27 cellular contexts compared by ENCODE assay signal in genomic region chrX:100089724-100090123, GRCh38.
"Had no signal": no experiment of that assay in that cellular context is flagged by ENCODE, and none has a peak within 500 bp of the region (broad histone marks: within the 10 kb centered on the region; RNA-seq: fewer than 3 reads in every experiment).

No MANE protein-coding gene starts in this region.

- H3K36me3 ChIP-seq: stomach, suprapubic skin, thoracic aorta, thyroid gland, tibial artery, tibial nerve, transverse colon, upper lobe of left lung, upper lobe of right lung, uterus, vagina had no signal

- FAIRE-seq: urothelium cell line had no signal

- H3K27me3 ChIP-seq: stomach, suprapubic skin, testis, thyroid gland, tibial artery, tibial nerve, transverse colon, upper lobe of left lung, upper lobe of right lung, uterus, vagina had no signal

- H3K4me3 ChIP-seq: stomach, suprapubic skin, testis, thoracic aorta, thyroid gland, tibial artery, tibial nerve, transverse colon, upper lobe of left lung, upper lobe of right lung, uterus, vagina had no signal

- DNase-seq: stimulated activated CD4-positive, alpha-beta T cell treated with anti-CD3 and anti-CD28 coated beads, Interleukin-2, amount 100 ng/mL, for 48 hours; stimulated activated CD4-positive, alpha-beta T cell treated with anti-CD3 and anti-CD28 coated beads, Interleukin-4, amount 100 ng/mL, for 1 hour; stimulated activated CD4-positive, alpha-beta T cell treated with anti-CD3 and anti-CD28 coated beads, Interleukin-4, amount 100 ng/mL, for 24 hours; stimulated activated CD4-positive, alpha-beta T cell treated with anti-CD3 and anti-CD28 coated beads, Interleukin-4, amount 100 ng/mL, for 4 hours; stimulated activated CD8-positive, alpha-beta memory T cell treated with anti-CD3 and anti-CD28 coated beads, Interleukin-4, amount 100 ng/mL, for 48 hours; stimulated activated naive B cell treated with anti-CD40 and anti-IgM and Interleukin-4, amounts not matched to agents 10 μg/mL and 1 μg/mL and 100 μg/mL, for 72 hours; stimulated activated naive CD4-positive, alpha-beta T cell; stimulated activated naive CD4-positive, alpha-beta T cell treated with Interleukin-2 at 50 U/mL for 16 hours; stimulated activated naive CD8-positive, alpha-beta T cell treated with anti-CD3 and anti-CD28 coated beads, Interleukin-15, amount 100 ng/mL, for 72 hours; stimulated activated naive CD8-positive, alpha-beta T cell treated with anti-CD3 and anti-CD28 coated beads, Interleukin-15, Interleukin-2, amounts not matched to agents 100 U/mL and 50 U/mL, for 24 hours; stomach; substantia nigra; testis; thyroid gland; tibial artery; transverse colon; trophoblast cell; upper lobe of left lung; upper lobe of right lung; uterus had no signal

- H3K27ac ChIP-seq: stomach, suprapubic skin, testis, thoracic aorta, thyroid gland, tibial artery, tibial nerve, transverse colon, upper lobe of left lung, upper lobe of right lung, uterus, vagina had no signal

- H3K9me3 ChIP-seq: suprapubic skin, testis, thoracic aorta, thyroid gland, tibial artery, tibial nerve, transverse colon, upper lobe of right lung, uterus, vagina had no signal

- ATAC-seq: stimulated activated effector memory CD8-positive, alpha-beta T cell treated with anti-CD3 and anti-CD28 coated beads, Interleukin-12 subunit alpha, Interleukin-12 subunit beta, amount 100 ng/mL, for 72 hours; stimulated activated memory B cell treated with anti-CD40 and anti-IgM and Interleukin-4, amounts not matched to agents 10 μg/mL and 1 μg/mL and 100 μg/mL, for 72 hours; stimulated activated naive B cell treated with anti-CD40 and anti-IgM and Interleukin-4, amounts not matched to agents 10 μg/mL and 1 μg/mL and 100 μg/mL, for 72 hours; stimulated activated naive CD8-positive, alpha-beta T cell treated with anti-CD3 and anti-CD28 coated beads, Interleukin-15, amount 100 ng/mL, for 72 hours; stimulated activated naive CD8-positive, alpha-beta T cell treated with anti-CD3 and anti-CD28 coated beads, Interleukin-15, Interleukin-2, amounts not matched to agents 100 U/mL and 50 U/mL, for 24 hours; upper lobe of right lung had no signal

- H3K4me1 ChIP-seq: stomach, suprapubic skin, testis, thyroid gland, tibial artery, tibial nerve, transverse colon, upper lobe of left lung, upper lobe of right lung, uterus, vagina had no signal
